ENCODE assay signal across 2 cellular contexts in the genomic region with DNA sequence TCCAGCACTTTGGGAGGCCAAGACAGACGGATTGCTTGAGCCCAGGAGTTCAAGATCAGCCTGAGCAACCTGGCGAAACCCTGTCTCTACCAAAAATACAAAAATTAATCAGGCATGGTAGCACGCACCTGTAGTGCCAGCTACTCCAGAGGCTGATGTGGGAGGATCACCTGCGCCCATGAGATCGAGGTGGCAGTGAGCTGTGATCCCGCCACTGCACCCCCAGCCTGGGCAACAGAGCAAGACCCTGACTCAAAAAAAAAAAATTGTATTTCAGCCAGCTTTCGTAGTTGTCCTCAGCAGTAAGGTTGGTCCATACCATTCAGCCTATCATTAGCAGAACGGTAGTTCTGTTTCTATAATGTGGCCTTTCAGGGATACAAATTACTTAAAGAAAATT.
TF ChIP-seq lines count a peak whose summit lies in the region.

No MANE protein-coding gene starts in this region.

TF ChIP-seq in IMR-90, 13 proteins besides CTCF, POLR2A, EP300 and RAD21 (continued from another document):
- TF ChIP-seq SMC3 (IDR thresholded peaks at IDR 0.05; ENCODE audit: low read depth, low read length) (no peak), NFE2L2 (IDR thresholded peaks at IDR 0.05; ENCODE audit: low read depth, low read length) (no peak), RCOR1 (IDR thresholded peaks at IDR 0.05; ENCODE audit: insufficient replicate concordance, low read length) (no peak), FOS (IDR thresholded peaks at IDR 0.05; ENCODE audit: low read depth, low read length) (no peak), BHLHE40 (IDR thresholded peaks at IDR 0.05; ENCODE audit: low read depth, low read length) (no peak), MXI1 (IDR thresholded peaks at IDR 0.05; ENCODE audit: borderline replicate concordance, low read depth, low read length) (no peak), MAFK (IDR thresholded peaks at IDR 0.05; ENCODE audit: low read depth, low read length) (no peak), MAZ (IDR thresholded peaks at IDR 0.05; ENCODE audit: borderline replicate concordance, low read depth, low read length) (no peak), CHD1 (IDR thresholded peaks at IDR 0.05; ENCODE audit: low read depth, low read length) (no peak)
- TF ChIP-seq, protein P1, sequence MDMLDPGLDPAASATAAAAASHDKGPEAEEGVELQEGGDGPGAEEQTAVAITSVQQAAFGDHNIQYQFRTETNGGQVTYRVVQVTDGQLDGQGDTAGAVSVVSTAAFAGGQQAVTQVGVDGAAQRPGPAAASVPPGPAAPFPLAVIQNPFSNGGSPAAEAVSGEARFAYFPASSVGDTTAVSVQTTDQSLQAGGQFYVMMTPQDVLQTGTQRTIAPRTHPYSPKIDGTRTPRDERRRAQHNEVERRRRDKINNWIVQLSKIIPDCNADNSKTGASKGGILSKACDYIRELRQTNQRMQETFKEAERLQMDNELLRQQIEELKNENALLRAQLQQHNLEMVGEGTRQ (IDR thresholded peaks at IDR 0.05; ENCODE audit: low read depth, low read length): no peak
- TF ChIP-seq, protein P2, sequence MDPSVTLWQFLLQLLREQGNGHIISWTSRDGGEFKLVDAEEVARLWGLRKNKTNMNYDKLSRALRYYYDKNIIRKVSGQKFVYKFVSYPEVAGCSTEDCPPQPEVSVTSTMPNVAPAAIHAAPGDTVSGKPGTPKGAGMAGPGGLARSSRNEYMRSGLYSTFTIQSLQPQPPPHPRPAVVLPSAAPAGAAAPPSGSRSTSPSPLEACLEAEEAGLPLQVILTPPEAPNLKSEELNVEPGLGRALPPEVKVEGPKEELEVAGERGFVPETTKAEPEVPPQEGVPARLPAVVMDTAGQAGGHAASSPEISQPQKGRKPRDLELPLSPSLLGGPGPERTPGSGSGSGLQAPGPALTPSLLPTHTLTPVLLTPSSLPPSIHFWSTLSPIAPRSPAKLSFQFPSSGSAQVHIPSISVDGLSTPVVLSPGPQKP (IDR thresholded peaks at IDR 0.05; ENCODE audit: borderline replicate concordance, low read depth, low read length): no peak
TF ChIP-seq in IMR-90: peak in this region for 0.

TF ChIP-seq in WTC11, 78 proteins besides CTCF, POLR2A, EP300 and RAD21 (continued from another document):
- TF ChIP-seq ATF1 (CRISPR knock-in tag; IDR thresholded peaks at IDR 0.05): no peak
